In the genomic region with DNA sequence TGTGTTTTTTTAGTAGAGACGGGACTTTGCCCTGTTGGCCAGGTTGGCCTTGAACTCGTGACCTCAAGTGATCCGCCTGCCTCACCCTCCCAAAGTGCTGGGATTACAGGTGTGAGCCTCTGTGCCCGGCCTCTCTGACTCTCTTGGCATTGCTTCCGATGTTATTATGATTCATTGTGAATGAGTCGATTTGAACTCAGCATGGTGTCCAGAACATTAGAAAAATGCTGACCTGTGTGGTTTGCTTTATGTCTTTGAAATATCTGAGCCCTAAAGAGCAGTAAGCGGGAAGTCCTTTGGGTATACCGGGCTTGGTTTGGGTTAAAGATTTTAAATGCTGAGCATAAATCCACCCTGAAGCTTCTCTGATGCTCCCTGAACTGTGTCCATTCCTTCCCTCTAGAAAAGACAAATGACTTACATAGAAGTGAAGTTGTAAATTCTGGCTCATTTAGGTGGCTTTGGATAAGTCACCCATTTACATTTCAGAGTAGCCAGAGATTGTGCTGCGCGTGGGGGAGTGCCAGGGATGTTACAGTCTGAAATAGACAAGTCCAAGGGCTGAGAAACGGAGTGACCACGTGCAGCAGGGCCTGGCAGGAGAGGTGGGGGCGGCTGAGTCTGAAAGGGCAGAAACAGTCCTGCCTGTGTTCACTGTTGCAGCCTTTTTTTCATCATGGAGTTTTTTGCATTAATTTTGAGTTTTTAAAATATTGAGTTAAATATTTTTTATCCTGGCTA, we compare ENCODE assay signal across 19 cellular contexts. TPM values are rescaled to one million over a fixed set of nuclear protein-coding genes. Genes with fewer than 3 reads are reported as not detected.
DNase-seq lines count a peak whose midpoint lies in the region; ATAC-seq, FAIRE-seq and TF ChIP-seq lines count a peak whose summit lies in the region.
"Had no signal": no experiment of that assay in that cellular context is flagged by ENCODE, and none has a peak within 500 bp of the region (broad histone marks: within the 10 kb centered on the region; RNA-seq: fewer than 3 reads in every experiment).

No MANE protein-coding gene starts in this region.

- ATAC-seq in effector memory CD8-positive, alpha-beta T cell (replicated peaks): no peak
- ATAC-seq in GM21723 (IDR thresholded peaks at IDR 0.05; ENCODE audit: unreplicated experiment) (no peak), GM19452 (IDR thresholded peaks at IDR 0.05; ENCODE audit: unreplicated experiment) (no peak)

- no peak for TF ChIP-seq CTCF in nephron progenitor cell (IDR thresholded peaks at IDR 0.05)

- no peak for FAIRE-seq in urothelium cell line (lab: Jason Lieb, UNC)

- peak; percentile 65 for DNase-seq in Daoy (ENCODE audit: low read depth)
- DNase-seq in OCI-M1 (lab: John Stamatoyannopoulos, UW): peak; percentile 6
- DNase-seq in effector memory CD8-positive, alpha-beta T cell: no peak
- no peak for DNase-seq in nephron progenitor cell
- no peak for DNase-seq in urothelium cell line (ENCODE audit: low spot score)
- no peak for DNase-seq in NCI-H82 (lab: John Stamatoyannopoulos, UW)
- DNase-seq: activated CD4-positive, alpha-beta T cell treated with anti-CD3 and anti-CD28 coated beads, Interleukin-2, amount 50 U/mL, for 4 hours; activated effector memory CD4-positive, alpha-beta T cell treated with Interleukin-2 at 50 U/mL for 16 hours; C1 segment of cervical spinal cord; EL; Kasumi-1; NCI-H1694 treated with DMSO at 0.1 percent for 48 hours; NCI-H774; SHP77; stimulated activated CD4-positive, alpha-beta T cell treated with anti-CD3 and anti-CD28 coated beads, Interleukin-1b, Interleukin-23, amount 100 ng/mL, for 48 hours; stimulated activated CD8-positive, alpha-beta memory T cell treated with anti-CD3 and anti-CD28 coated beads, Interleukin-4, amount 100 ng/mL, for 48 hours; T1000 had no signal

- H3K36me3 Mint-ChIP-seq in effector memory CD8-positive, alpha-beta T cell (ENCODE audit: insufficient read depth): peaks cover 16% of the 10 kb centered on the region
- H3K36me3 Mint-ChIP-seq in nephron progenitor cell (ENCODE audit: low read depth): no peaks in the 10 kb centered on the region

- peak overlapping the region; percentile 95 to 97 for H3K27ac Mint-ChIP-seq in effector memory CD8-positive, alpha-beta T cell
- H3K27ac Mint-ChIP-seq in nephron progenitor cell: peak overlapping the region; percentile 84

- H3K4me3 Mint-ChIP-seq in effector memory CD8-positive, alpha-beta T cell: peak overlapping the region; percentile 17 to 84
- H3K4me3 Mint-ChIP-seq in nephron progenitor cell: no peak overlapping the region

- H3K9me3 Mint-ChIP-seq in effector memory CD8-positive, alpha-beta T cell: no peaks in the 10 kb centered on the region
- H3K9me3 Mint-ChIP-seq in nephron progenitor cell: peaks cover 14% of the 10 kb centered on the region

- H3K4me1 Mint-ChIP-seq in effector memory CD8-positive, alpha-beta T cell (ENCODE audit: low read depth in 2 of 2): peaks cover 21% of the 10 kb centered on the region in 2 donors
- peaks cover 17% of the 10 kb centered on the region for H3K4me1 Mint-ChIP-seq in nephron progenitor cell

- H3K27me3 Mint-ChIP-seq in effector memory CD8-positive, alpha-beta T cell: no peaks in the 10 kb centered on the region
- H3K27me3 Mint-ChIP-seq in nephron progenitor cell (ENCODE audit: low read depth, poor library complexity): peaks cover 14% of the 10 kb centered on the region

RNA-seq across cellular contexts. Expression of gene SLC15A4, which starts 39.6 kb away (rescaled TPM):
- 41.4 and 44.4 TPM in 2 replicates for total RNA-seq in Daoy (2014; rRNA removed; shearing (Covaris generic))

Comparison
In these comparisons a context has a peak if more than half of its experiments do, and no peak if none do; other contexts are left out.
1. DNase-seq: peak in Daoy (single experiment) and OCI-M1 (single experiment); none in effector memory CD8-positive, alpha-beta T cell (0 of 3), nephron progenitor cell (single experiment), urothelium cell line (single experiment) and NCI-H82 (single experiment).